ENCODE assay signal across 1 cellular context in genomic region chr10:61733358-61733940, GRCh38.
TF ChIP-seq lines count a peak whose summit lies in the region.

No MANE protein-coding gene starts in this region.

TF ChIP-seq in WTC11, 78 proteins besides CTCF, POLR2A, EP300 and RAD21 (continued from another document):
- no peak for TF ChIP-seq ARID4B (CRISPR knock-in tag; IDR thresholded peaks at IDR 0.05; ENCODE audit: borderline replicate concordance)
- no peak for TF ChIP-seq PREB (CRISPR knock-in tag; IDR thresholded peaks at IDR 0.05; ENCODE audit: borderline replicate concordance)
- TF ChIP-seq PRRX2 (CRISPR knock-in tag; IDR thresholded peaks at IDR 0.05), result no peak
- no peak for TF ChIP-seq TEAD4 (CRISPR knock-in tag; IDR thresholded peaks at IDR 0.05)
- no peak for TF ChIP-seq ZNF416 (CRISPR knock-in tag; IDR thresholded peaks at IDR 0.05)
